In genomic region chr7:48992816-48993215, GRCh38 we compare ENCODE assay signal across 27 cellular contexts.
"Had no signal": no experiment of that assay in that cellular context is flagged by ENCODE, and none has a peak within 500 bp of the region (broad histone marks: within the 10 kb centered on the region; RNA-seq: fewer than 3 reads in every experiment).

No MANE protein-coding gene starts in this region.

- H3K4me3 ChIP-seq: ascending aorta, PC-9, SK-N-MC had no signal

- H3K9me3 ChIP-seq: ascending aorta had no signal

- ATAC-seq: activated naive CD4-positive, alpha-beta T cell treated with anti-CD3 and anti-CD28 coated beads, Interleukin-2, amount 50 U/mL, for 72 hours; activated naive CD8-positive, alpha-beta T cell treated with anti-CD3 and anti-CD28 coated beads, Interleukin-2, amount 50 U/mL, for 24 hours; activated T-cell treated with anti-CD3 and anti-CD28 coated beads, Interleukin-2, amount 50 U/mL, for 4 hours; T-cell had no signal

- H3K36me3 ChIP-seq: ascending aorta had no signal

- H3K27ac ChIP-seq: ascending aorta, PC-9, SK-N-MC had no signal

- H3K4me1 ChIP-seq: ascending aorta had no signal

- DNase-seq: activated B cell treated with CpG ODN at 0.5 μM for 24 hours; activated CD4-positive, alpha-beta memory T cell treated with anti-CD3 and anti-CD28 coated beads for 36 hours; activated CD4-positive, alpha-beta T cell treated with anti-CD3 and anti-CD28 coated beads for 1 hour; activated CD4-positive, alpha-beta T cell treated with anti-CD3 and anti-CD28 coated beads, Interleukin-2, amount 10 ng/mL, durations not matched to agents 24 days and 14 days; activated CD8-positive, alpha-beta memory T cell treated with anti-CD3 and anti-CD28 coated beads for 24 hours; activated effector memory CD4-positive, alpha-beta T cell treated with anti-CD3 and anti-CD28 coated beads, Interleukin-2, amount 50 U/mL, for 16 hours; activated naive CD4-positive, alpha-beta T cell treated with Interleukin-2 at 50 U/mL for 16 hours; activated naive CD8-positive, alpha-beta T cell treated with anti-CD3 and anti-CD28 coated beads, Interleukin-2, amount 50 U/mL, for 24 hours; activated T-cell treated with anti-CD3 and anti-CD28 coated beads, Interleukin-2, amount 50 U/mL, for 4 hours; amniotic stem cell; cortex of kidney; KG1; NCI-H146; NCI-H187 treated with DMSO at 0.1 percent for 48 hours; NCI-H2081 treated with DMSO at 0.1 percent for 48 hours; NCI-H2171 treated with DMSO at 0.1 percent for 48 hours; NCI-H226; NCI-H510A treated with DMSO at 0.1 percent for 48 hours; NCI-H82; PC-9; SIG-M5; T-cell; T-helper 2 cell; T1000 had no signal

- H3K27me3 ChIP-seq: ascending aorta had no signal
